ENCODE assay signal across 19 cellular contexts in genomic region chr6:24959333-24959732, GRCh38. TPM values are rescaled to one million over a fixed set of nuclear protein-coding genes. Genes with fewer than 3 reads are reported as not detected.
DNase-seq lines count a peak whose midpoint lies in the region; ATAC-seq, FAIRE-seq and TF ChIP-seq lines count a peak whose summit lies in the region.
"Had no signal": no experiment of that assay in that cellular context is flagged by ENCODE, and none has a peak within 500 bp of the region (broad histone marks: within the 10 kb centered on the region; RNA-seq: fewer than 3 reads in every experiment).

No MANE protein-coding gene starts in this region.

- H3K4me3 Mint-ChIP-seq in CD8-positive, alpha-beta T cell = peak overlapping the region; percentile 61
- H3K4me3 Mint-ChIP-seq in activated CD4-positive, alpha-beta memory T cell treated with anti-CD3 and anti-CD28 coated beads for 36 hours = no peak overlapping the region
- H3K4me3 Mint-ChIP-seq in naive thymus-derived CD4-positive, alpha-beta T cell = peak overlapping the region in 9 of 10 donors; percentile 43 to 74 (median 66)
- H3K4me3 Mint-ChIP-seq: neural progenitor cell had no signal

- H3K36me3 ChIP-seq in CD8-positive, alpha-beta T cell (ENCODE audit: insufficient read depth, low read length) = no peaks in the 10 kb centered on the region
- H3K36me3 ChIP-seq in naive thymus-derived CD4-positive, alpha-beta T cell (ENCODE audit: control insufficient read depth in 2 of 3, insufficient read depth in 3 of 3, low read length in 3 of 3) = no peaks in the 10 kb centered on the region
- H3K36me3 ChIP-seq: neural progenitor cell, transverse colon had no signal

- FAIRE-seq in RCC 7860 (lab: Jason Lieb, UNC) = no peak
- FAIRE-seq: A204.1 had no signal

- H3K36me3 Mint-ChIP-seq in CD8-positive, alpha-beta T cell = peaks cover 16% of the 10 kb centered on the region
- H3K36me3 Mint-ChIP-seq in activated CD4-positive, alpha-beta memory T cell treated with anti-CD3 and anti-CD28 coated beads for 36 hours = peaks cover 11% of the 10 kb centered on the region
- peaks cover 4 to 57% (median 16%) of the 10 kb centered on the region in 5 donors for H3K36me3 Mint-ChIP-seq in naive thymus-derived CD4-positive, alpha-beta T cell
- H3K36me3 Mint-ChIP-seq: neural progenitor cell had no signal

- DNase-seq in NOMO-1 (lab: John Stamatoyannopoulos, UW; ENCODE audit: unreplicated experiment in 2 of 2) = peak; percentile 6 to 19
- DNase-seq in NOMO-1 treated with dmso at 0.1 percent for 144 hours (lab: John Stamatoyannopoulos, UW; ENCODE audit: unreplicated experiment) = no peak
- DNase-seq in CD8-positive, alpha-beta T cell = no peak
- DNase-seq in activated CD4-positive, alpha-beta memory T cell treated with anti-CD3 and anti-CD28 coated beads for 36 hours = no peak
- DNase-seq in naive thymus-derived CD4-positive, alpha-beta T cell = no peak
- no peak for DNase-seq in RCC 7860 (ENCODE audit: low spot score)
- no peak for DNase-seq in stimulated activated naive CD4-positive, alpha-beta T cell (lab: John Stamatoyannopoulos, UW)
- DNase-seq: activated effector memory CD4-positive, alpha-beta T cell treated with Interleukin-2 at 50 U/mL for 16 hours; C1 segment of cervical spinal cord; islet precursor cell; mammary epithelial cell; NCI-H1105 treated with DMSO at 0.1 percent for 48 hours; NCI-H748 treated with DMSO at 0.1 percent for 48 hours; transverse colon had no signal

- no peaks in the 10 kb centered on the region for H3K9me3 Mint-ChIP-seq in CD8-positive, alpha-beta T cell
- peaks cover 1% of the 10 kb centered on the region for H3K9me3 Mint-ChIP-seq in activated CD4-positive, alpha-beta memory T cell treated with anti-CD3 and anti-CD28 coated beads for 36 hours
- peaks cover 0 to 28% (median 12%) of the 10 kb centered on the region in 11 donors for H3K9me3 Mint-ChIP-seq in naive thymus-derived CD4-positive, alpha-beta T cell
- H3K9me3 Mint-ChIP-seq: neural progenitor cell had no signal

- peaks cover 95% of the 10 kb centered on the region for H3K4me1 ChIP-seq in CD8-positive, alpha-beta T cell (ENCODE audit: insufficient read depth, low read length)
- H3K4me1 ChIP-seq in naive thymus-derived CD4-positive, alpha-beta T cell (ENCODE audit: control insufficient read depth in 2 of 2, insufficient read depth in 2 of 2, low read length in 2 of 2) = peaks cover 86 to 87% of the 10 kb centered on the region in 2 donors
- H3K4me1 ChIP-seq: neural progenitor cell had no signal

- no peak for TF ChIP-seq CTCF in CD8-positive, alpha-beta T cell (IDR thresholded peaks at IDR 0.05)

- CTCF ChIA-PET in CD8-positive, alpha-beta T cell (lab: Charles Lee) = interaction anchor here (1.0 to 3.1 kb wide), 2 partner anchors 25 to 33 kb away, joined by 4 to 18 read pairs; no protein-coding TSS in a partner anchor
- CTCF ChIA-PET in activated CD4-positive, alpha-beta memory T cell treated with anti-CD3 and anti-CD28 coated beads for 36 hours (lab: Charles Lee) = interaction anchor here (1.3 to 4.8 kb wide), 3 partner anchors 25 to 59 kb away, joined by 3 to 21 read pairs (median 9); no protein-coding TSS in a partner anchor
- CTCF ChIA-PET in naive thymus-derived CD4-positive, alpha-beta T cell (lab: Charles Lee) = interaction anchor here (1.2 to 1.8 kb wide), 5 partner anchors 8 to 44 kb away, joined by 3 to 11 read pairs (median 4); no protein-coding TSS in a partner anchor

- H3K27me3 Mint-ChIP-seq in CD8-positive, alpha-beta T cell (ENCODE audit: low read depth) = no peaks in the 10 kb centered on the region
- H3K27me3 Mint-ChIP-seq in activated CD4-positive, alpha-beta memory T cell treated with anti-CD3 and anti-CD28 coated beads for 36 hours = no peaks in the 10 kb centered on the region
- no peaks in the 10 kb centered on the region for H3K27me3 Mint-ChIP-seq in naive thymus-derived CD4-positive, alpha-beta T cell

- H3K9me3 ChIP-seq in CD8-positive, alpha-beta T cell (ENCODE audit: low read length) = no peaks in the 10 kb centered on the region
- H3K9me3 ChIP-seq in naive thymus-derived CD4-positive, alpha-beta T cell (ENCODE audit: control insufficient read depth in 2 of 3, low read length in 3 of 3) = no peaks in the 10 kb centered on the region
- H3K9me3 ChIP-seq: transverse colon had no signal

- H3K27ac ChIP-seq in CD8-positive, alpha-beta T cell (ENCODE audit: low read depth, low read length) = no peak overlapping the region
- H3K27ac ChIP-seq in naive thymus-derived CD4-positive, alpha-beta T cell (ENCODE audit: low read depth, low read length) = no peak overlapping the region
- H3K27ac ChIP-seq: KMS-11, neural progenitor cell, transverse colon, VCaP had no signal

- peak overlapping the region; percentile 86 for H3K27ac Mint-ChIP-seq in CD8-positive, alpha-beta T cell
- H3K27ac Mint-ChIP-seq in activated CD4-positive, alpha-beta memory T cell treated with anti-CD3 and anti-CD28 coated beads for 36 hours = peak overlapping the region; percentile 31
- peak overlapping the region; percentile 68 to 97 (median 93) for H3K27ac Mint-ChIP-seq in naive thymus-derived CD4-positive, alpha-beta T cell
- H3K27ac Mint-ChIP-seq: neural progenitor cell had no signal

- no peak overlapping the region for H3K4me3 ChIP-seq in CD8-positive, alpha-beta T cell (ENCODE audit: low read depth, low read length)
- peak overlapping the region; percentile 4 for H3K4me3 ChIP-seq in naive thymus-derived CD4-positive, alpha-beta T cell (ENCODE audit: low read length)
- H3K4me3 ChIP-seq: neural progenitor cell, transverse colon had no signal

- intact Hi-C loops in CD8-positive, alpha-beta T cell (cut with DNase I, micrococcal nuclease) = no loop called here
- intact Hi-C loops in activated CD4-positive, alpha-beta memory T cell treated with anti-CD3 and anti-CD28 coated beads for 36 hours (cut with micrococcal nuclease) = no loop called here
- intact Hi-C loops in naive thymus-derived CD4-positive, alpha-beta T cell (cut with micrococcal nuclease) = loop anchor here in 1 of 2 donors (2.0 kb wide), 1 partner anchor 15 kb away; no protein-coding TSS in a partner anchor

- peaks cover 86% of the 10 kb centered on the region for H3K4me1 Mint-ChIP-seq in CD8-positive, alpha-beta T cell (ENCODE audit: low read depth)
- H3K4me1 Mint-ChIP-seq in activated CD4-positive, alpha-beta memory T cell treated with anti-CD3 and anti-CD28 coated beads for 36 hours (ENCODE audit: low read depth) = peaks cover 81% of the 10 kb centered on the region
- H3K4me1 Mint-ChIP-seq in naive thymus-derived CD4-positive, alpha-beta T cell = peaks cover 67 to 100% (median 87%) of the 10 kb centered on the region in 7 donors
- H3K4me1 Mint-ChIP-seq: neural progenitor cell had no signal

- H3K27me3 ChIP-seq in CD8-positive, alpha-beta T cell (ENCODE audit: insufficient read depth, low read length) = no peaks in the 10 kb centered on the region
- no peaks in the 10 kb centered on the region for H3K27me3 ChIP-seq in naive thymus-derived CD4-positive, alpha-beta T cell (ENCODE audit: control insufficient read depth in 2 of 2, insufficient read depth in 2 of 2, low read length in 2 of 2)
- H3K27me3 ChIP-seq: neural progenitor cell, transverse colon had no signal

- no peak for ATAC-seq in CD8-positive, alpha-beta T cell
- ATAC-seq in naive thymus-derived CD4-positive, alpha-beta T cell = no peak
- ATAC-seq in HG03571 (IDR thresholded peaks at IDR 0.05; ENCODE audit: unreplicated experiment) = no peak

- POLR2A ChIA-PET in CD8-positive, alpha-beta T cell (lab: Charles Lee) = interaction anchor here (1.1 to 12.2 kb wide), 2 partner anchors 27 to 33 kb away, joined by 3 to 404 read pairs; partner anchors contain the start of gene RIPOR2
- POLR2A ChIA-PET in activated CD4-positive, alpha-beta memory T cell treated with anti-CD3 and anti-CD28 coated beads for 36 hours (lab: Charles Lee) = interaction anchor here (1.2 to 1.3 kb wide), 2 partner anchors 15 to 32 kb away, joined by 3 read pairs; no protein-coding TSS in a partner anchor
- POLR2A ChIA-PET in naive thymus-derived CD4-positive, alpha-beta T cell (lab: Charles Lee) = interaction anchor here (0.7 to 55.8 kb wide), 6 partner anchors 4 to 61 kb away, joined by 4 to 1484 read pairs (median 573); partner anchors contain the start of gene RIPOR2

RNA-seq across cellular contexts. Expression of gene RIPOR2, which starts 23.6 kb away (rescaled TPM):
- total RNA-seq in CD8-positive, alpha-beta T cell = 10 to 100 TPM; 92.5 to 93.2 TPM
- total RNA-seq in activated CD4-positive, alpha-beta memory T cell treated with anti-CD3 and anti-CD28 coated beads for 36 hours = 10 to 100 TPM; 64.5 to 68.7 TPM
- total RNA-seq in naive thymus-derived CD4-positive, alpha-beta T cell = 100 to 1,000 TPM; 246 to 576 (median 431) TPM
- polyA plus RNA-seq in naive thymus-derived CD4-positive, alpha-beta T cell = 100 to 1,000 TPM; 532 to 813 TPM

Comparison
In these comparisons a context has a peak if more than half of its experiments do, and no peak if none do; other contexts are left out.
1. DNase-seq: peak in NOMO-1 (2 of 2); none in NOMO-1 treated with dmso at 0.1 percent for 144 hours (single experiment), CD8-positive, alpha-beta T cell (0 of 7), activated CD4-positive, alpha-beta memory T cell treated with anti-CD3 and anti-CD28 coated beads for 36 hours (single experiment), naive thymus-derived CD4-positive, alpha-beta T cell (0 of 9), RCC 7860 (single experiment) and stimulated activated naive CD4-positive, alpha-beta T cell (0 of 6).
2. H3K27ac Mint-ChIP-seq: peak in every context shown above with its lines; median percentile 93 in naive thymus-derived CD4-positive, alpha-beta T cell; 86 in CD8-positive, alpha-beta T cell; 31 in activated CD4-positive, alpha-beta memory T cell treated with anti-CD3 and anti-CD28 coated beads for 36 hours.